ENCODE assay signal across 35 cellular contexts in the genomic region with DNA sequence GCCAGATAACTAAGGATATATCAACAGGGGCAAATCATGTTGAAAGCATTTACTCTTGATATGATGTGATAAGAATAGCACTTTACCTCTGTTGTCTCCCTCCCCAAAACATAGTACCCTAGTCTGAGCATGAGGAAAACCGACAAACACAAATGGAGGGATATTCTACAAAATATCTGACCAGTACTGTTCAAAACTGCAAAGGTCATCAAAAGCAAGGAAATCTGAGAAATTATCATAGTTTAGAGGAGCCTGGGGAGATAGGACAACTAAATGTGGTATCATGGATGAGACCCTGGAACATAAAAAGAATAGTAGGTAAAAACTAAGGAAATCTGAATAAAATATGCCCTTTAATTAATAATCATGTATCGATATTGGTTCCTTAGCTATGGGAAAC.
DNase-seq lines count a peak whose midpoint lies in the region; ATAC-seq, FAIRE-seq and TF ChIP-seq lines count a peak whose summit lies in the region.
"Had no signal": no experiment of that assay in that cellular context is flagged by ENCODE, and none has a peak within 500 bp of the region (broad histone marks: within the 10 kb centered on the region; RNA-seq: fewer than 3 reads in every experiment).

No MANE protein-coding gene starts in this region.

- H3K56ac ChIP-seq in IMR-90 (ENCODE audit: extremely low read depth, insufficient read depth, low read length) = no peak overlapping the region

- H2AK5ac ChIP-seq in IMR-90 (ENCODE audit: low read depth, low read length) = no peak overlapping the region

- no peaks in the 10 kb centered on the region for H3K79me2 ChIP-seq in HepG2 (ENCODE audit: insufficient read depth, low read length)

- no peak overlapping the region for H3K27ac Mint-ChIP-seq in T-helper 17 cell
- H3K27ac Mint-ChIP-seq: B cell; CD14-positive monocyte; CD4-positive, alpha-beta memory T cell; CD4-positive, alpha-beta T cell; CD4-positive, CD25-positive, alpha-beta regulatory T cell; CD8-positive, alpha-beta memory T cell; CD8-positive, alpha-beta T cell had no signal

- DNase-seq in HepG2 (ENCODE audit: low spot score) (no peak), right lobe of liver (no peak), IMR-90 (no peak), Panc1 (ENCODE audit: low read depth, low spot score) (no peak), T-helper 17 cell (no peak), NCI-H2081 treated with DMSO at 0.1 percent for 48 hours (lab: John Stamatoyannopoulos, UW) (no peak)
- DNase-seq: 8988T; ACHN; AML-193; BE2C; C1 segment of cervical spinal cord; Caco-2; Calu3; CD4-positive, alpha-beta memory T cell; CD4-positive, alpha-beta T cell; CD4-positive, CD25-positive, alpha-beta regulatory T cell; CD8-positive, alpha-beta memory T cell; CD8-positive, alpha-beta T cell; COR-L47; DMS 273 treated with DMSO at 0.1 percent for 48 hours; DMS153; DMS53; DMS79; DMS79 treated with DMSO at 0.1 percent for 48 hours; DND-41; EL had no signal

- H2BK120ac ChIP-seq in IMR-90 (ENCODE audit: low read depth, low read length) = no peak overlapping the region

- 0% methylated on average over 2 of the region's 2 CpGs for WGBS in HepG2 (ENCODE audit: low lambda C conversion rate)
- WGBS in right lobe of liver (ENCODE audit: insufficient coverage, low coverage, low lambda C conversion rate, missing lambda C conversion rate) = 62% methylated on average over 2 of the region's 2 CpGs
- no CpG with 5 or more reads among the region's 2 CpGs for WGBS in IMR-90 (ENCODE audit: extremely low coverage in 2 of 2, insufficient read length in 1 of 2), 2 experiments

- H3K4ac ChIP-seq in IMR-90 (ENCODE audit: low read depth, low read length) = no peak overlapping the region

- dilution Hi-C loops in IMR-90 (cut with HindIII; ENCODE audit: low sequenced_read_pairs, unreplicated experiment) = no loop called here

- no peak overlapping the region for H2BK15ac ChIP-seq in IMR-90 (ENCODE audit: low read depth, low read length)

- H3K4me1 Mint-ChIP-seq in T-helper 17 cell = no peaks in the 10 kb centered on the region
- H3K4me1 Mint-ChIP-seq: B cell; CD4-positive, alpha-beta memory T cell; CD4-positive, CD25-positive, alpha-beta regulatory T cell; CD8-positive, alpha-beta memory T cell had no signal

- no peak overlapping the region for H3K4me3 ChIP-seq in HepG2 (replicated peaks in 1 of 3; ENCODE audit: insufficient read depth in 1 of 3, low read depth in 2 of 3, low read length in 3 of 3)
- H3K4me3 ChIP-seq in right lobe of liver = no peak overlapping the region
- no peak overlapping the region for H3K4me3 ChIP-seq in IMR-90 (ENCODE audit: insufficient read depth, low read depth, low read length)
- H3K4me3 ChIP-seq in Panc1 (ENCODE audit: low read depth in 2 of 2, low read length in 2 of 2) = no peak overlapping the region
- H3K4me3 ChIP-seq: A549; BLaER1; BLaER1 treated with 17β-estradiol and CSF1 and Interleukin-3, amounts not matched to agents 10 nM and 100 nM had no signal

- H2BK20ac ChIP-seq in IMR-90 (ENCODE audit: low read depth, low read length) = no peak overlapping the region

- no peaks in the 10 kb centered on the region for H3K9me1 ChIP-seq in IMR-90 (ENCODE audit: insufficient read depth, low read length)

- H3K36me3 ChIP-seq in HepG2 (replicated peaks in 1 of 2; ENCODE audit: control insufficient read depth in 1 of 2, insufficient read depth in 2 of 2, low read length in 2 of 2) = no peaks in the 10 kb centered on the region
- no peaks in the 10 kb centered on the region for H3K36me3 ChIP-seq in right lobe of liver
- no peaks in the 10 kb centered on the region for H3K36me3 ChIP-seq in IMR-90 (ENCODE audit: control insufficient read depth, insufficient read depth, low read length)
- no peaks in the 10 kb centered on the region for H3K36me3 ChIP-seq in Panc1 (ENCODE audit: control insufficient read depth, insufficient read depth, low read length)
- H3K36me3 ChIP-seq: BE2C; BLaER1; BLaER1 treated with 17β-estradiol and CSF1 and Interleukin-3, amounts not matched to agents 10 nM and 100 nM had no signal

- intact Hi-C loops in HepG2 (cut with micrococcal nuclease; ENCODE audit: unreplicated experiment) (no loop called here), right lobe of liver (cut with DNase I) (no loop called here), IMR-90 (cut with micrococcal nuclease) (no loop called here), Panc1 (cut with micrococcal nuclease; ENCODE audit: unreplicated experiment) (no loop called here)

- H3K27me3 ChIP-seq in HepG2 (ENCODE audit: control insufficient read depth in 1 of 2, insufficient read depth in 2 of 2, low read length in 2 of 2) = no peaks in the 10 kb centered on the region
- H3K27me3 ChIP-seq in right lobe of liver = no peaks in the 10 kb centered on the region
- H3K27me3 ChIP-seq in IMR-90 (ENCODE audit: control insufficient read depth, insufficient read depth, low read length) = no peaks in the 10 kb centered on the region
- H3K27me3 ChIP-seq in Panc1 (ENCODE audit: control insufficient read depth, insufficient read depth, low read length) = no peaks in the 10 kb centered on the region
- H3K27me3 ChIP-seq: BE2C; BLaER1; BLaER1 treated with 17β-estradiol and CSF1 and Interleukin-3, amounts not matched to agents 10 nM and 100 nM had no signal

- no peak overlapping the region for H3K14ac ChIP-seq in IMR-90 (replicated peaks; ENCODE audit: low read depth, low read length)

- no peak for FAIRE-seq in HepG2 (lab: Jason Lieb, UNC)
- FAIRE-seq: A204.1, A549, D721Med had no signal

- TF ChIP-seq CTCF in HepG2 (CRISPR knock-in tag; IDR thresholded peaks at IDR 0.05) (no peak), right lobe of liver (IDR thresholded peaks at IDR 0.05) (no peak), IMR-90 (conservative IDR thresholded peaks at IDR 0.05; ENCODE audit: low read depth, low read length) (no peak), Panc1 (IDR thresholded peaks at IDR 0.05) (no peak)

- in situ Hi-C loops in HepG2 (cut with HindIII; ENCODE audit: extremely low pct_ligation_motif_present, low pct_unique_long_range_greater_than_20kb) = no loop called here
- in situ Hi-C loops in IMR-90 (cut with MboI; ENCODE audit: low sequenced_read_pairs) = no loop called here
- in situ Hi-C loops in Panc1 (cut with HindIII; ENCODE audit: low pct_unique_long_range_greater_than_20kb, low sequenced_read_pairs) = no loop called here

- no peaks in the 10 kb centered on the region for H4K20me1 ChIP-seq in HepG2 (ENCODE audit: insufficient read depth, low read length)
- H4K20me1 ChIP-seq in IMR-90 (ENCODE audit: insufficient read depth, low read length) = no peaks in the 10 kb centered on the region
- H4K20me1 ChIP-seq: BLaER1; BLaER1 treated with 17β-estradiol and CSF1 and Interleukin-3, amounts not matched to agents 10 nM and 100 nM had no signal

- H3K4me3 Mint-ChIP-seq in T-helper 17 cell = no peak overlapping the region
- H3K4me3 Mint-ChIP-seq: B cell; CD14-positive monocyte; CD4-positive, alpha-beta memory T cell; CD4-positive, alpha-beta T cell; CD4-positive, CD25-positive, alpha-beta regulatory T cell; CD8-positive, alpha-beta memory T cell; CD8-positive, alpha-beta T cell had no signal

- TF ChIP-seq RAD21 in HepG2 (CRISPR knock-in tag; IDR thresholded peaks at IDR 0.05) = no peak
- TF ChIP-seq RAD21 in IMR-90 (IDR thresholded peaks at IDR 0.05; ENCODE audit: low read length) = no peak

- H3K9ac ChIP-seq in HepG2 (ENCODE audit: insufficient read depth, low read depth, low read length) (no peak overlapping the region), IMR-90 (ENCODE audit: low read depth, low read length) (no peak overlapping the region)
- H3K9ac ChIP-seq: BLaER1; BLaER1 treated with 17β-estradiol and CSF1 and Interleukin-3, amounts not matched to agents 10 nM and 100 nM had no signal

- TF ChIP-seq POLR2A in HepG2 (IDR thresholded peaks at IDR 0.05; ENCODE audit: insufficient read depth in 1 of 2, low read depth in 2 of 2, low read length in 2 of 2) (no peak), right lobe of liver (IDR thresholded peaks at IDR 0.05) (no peak), IMR-90 (IDR thresholded peaks at IDR 0.05; ENCODE audit: low read depth, low read length) (no peak)

- H3K4me1 ChIP-seq in HepG2 (ENCODE audit: insufficient read depth, low read length) (no peaks in the 10 kb centered on the region), right lobe of liver (no peaks in the 10 kb centered on the region), IMR-90 (ENCODE audit: control insufficient read depth, insufficient read depth, low read length) (no peaks in the 10 kb centered on the region), Panc1 (ENCODE audit: control insufficient read depth, insufficient read depth, low read length) (peaks cover 28% of the 10 kb centered on the region; the same call in 1 of the 2 replicates)
- H3K4me1 ChIP-seq: A549, BE2C, BLaER1, Caco-2 had no signal

- H3K27ac ChIP-seq in HepG2 (ENCODE audit: extremely low read length, insufficient read depth, low read length) (no peak overlapping the region), right lobe of liver (no peak overlapping the region), IMR-90 (ENCODE audit: insufficient read depth, low read length) (no peak overlapping the region), Panc1 (ENCODE audit: low read length) (peak overlapping the region; percentile 71)
- H3K27ac ChIP-seq: 22Rv1; A549; BLaER1; BLaER1 treated with 17β-estradiol and CSF1 and Interleukin-3, amounts not matched to agents 10 nM and 100 nM; C4-2B had no signal

- no peak overlapping the region for H4K91ac ChIP-seq in IMR-90 (ENCODE audit: insufficient read depth, low read depth, low read length)

- no peak overlapping the region for H2AFZ ChIP-seq in HepG2 (ENCODE audit: low read length)
- H2AFZ ChIP-seq in IMR-90 (replicated peaks; ENCODE audit: low read length, poor library complexity) = no peak overlapping the region

- no peaks in the 10 kb centered on the region for H3K27me3 Mint-ChIP-seq in T-helper 17 cell
- H3K27me3 Mint-ChIP-seq: B cell; CD4-positive, alpha-beta memory T cell; CD4-positive, alpha-beta T cell; CD4-positive, CD25-positive, alpha-beta regulatory T cell; CD8-positive, alpha-beta memory T cell had no signal

- POLR2A ChIA-PET in HepG2 (lab: Yijun Ruan, JAX) = no interaction called here
- POLR2A ChIA-PET in IMR-90 (lab: Charles Lee; ENCODE audit: unreplicated experiment) = no interaction called here
- POLR2A ChIA-PET in Panc1 (lab: Charles Lee) = no interaction called here

- H3K9me3 ChIP-seq in HepG2 (ENCODE audit: low read length) (no peaks in the 10 kb centered on the region), right lobe of liver (no peaks in the 10 kb centered on the region), IMR-90 (ENCODE audit: control insufficient read depth, insufficient read depth, low read length) (no peaks in the 10 kb centered on the region), Panc1 (ENCODE audit: control insufficient read depth, insufficient read depth, low read depth, low read length) (peaks cover 3% of the 10 kb centered on the region; the same call in 1 of the 2 replicates), T-helper 17 cell (ENCODE audit: control insufficient read depth, low read length, poor library complexity, severe bottlenecking) (no peaks in the 10 kb centered on the region)
- H3K9me3 ChIP-seq: A549; BE2C; BLaER1; BLaER1 treated with 17β-estradiol and CSF1 and Interleukin-3, amounts not matched to agents 10 nM and 100 nM; Caco-2 had no signal

- H2AK9ac ChIP-seq in IMR-90 (replicated peaks; ENCODE audit: low read depth, low read length, poor library complexity) = no peak overlapping the region

- H2BK5ac ChIP-seq in IMR-90 (ENCODE audit: low read depth, low read length, poor library complexity, severe bottlenecking) = no peak overlapping the region

- no peaks in the 10 kb centered on the region for H3K36me3 Mint-ChIP-seq in T-helper 17 cell (ENCODE audit: low read depth)
- H3K36me3 Mint-ChIP-seq: CD14-positive monocyte; CD4-positive, alpha-beta memory T cell; CD4-positive, CD25-positive, alpha-beta regulatory T cell; CD8-positive, alpha-beta memory T cell; CD8-positive, alpha-beta T cell had no signal

- CTCF ChIA-PET in HepG2 (lab: Yijun Ruan, JAX; ENCODE audit: low intra/inter-chr PET ratio, low total read pairs) (no interaction called here), IMR-90 (lab: Yijun Ruan, JAX) (interaction anchor here (0.6 kb wide), 1 partner anchor 1577 kb away, joined by 3 read pairs; no protein-coding TSS in a partner anchor), Panc1 (lab: Charles Lee) (no interaction called here)

- no peak overlapping the region for H4K8ac ChIP-seq in IMR-90 (ENCODE audit: low read depth in 2 of 2, low read length in 2 of 2)

- H3K4me2 ChIP-seq in HepG2 (ENCODE audit: low read depth, low read length) (no peak overlapping the region), IMR-90 (ENCODE audit: low read depth, low read length) (no peak overlapping the region)
- H3K4me2 ChIP-seq: A549; BLaER1; BLaER1 treated with 17β-estradiol and CSF1 and Interleukin-3, amounts not matched to agents 10 nM and 100 nM had no signal

- TF ChIP-seq EP300 in HepG2 (IDR thresholded peaks at IDR 0.05; ENCODE audit: low read depth in 2 of 2, low read length in 2 of 2) (no peak), HepG2 (CRISPR knock-in tag; IDR thresholded peaks at IDR 0.05; ENCODE audit: borderline replicate concordance) (no peak)

- no peak overlapping the region for H3K18ac ChIP-seq in IMR-90 (ENCODE audit: low read depth, low read length)

- ATAC-seq in HepG2 = no peak
- ATAC-seq in right lobe of liver = no peak
- ATAC-seq in IMR-90 (ENCODE audit: low read depth) = no peak
- ATAC-seq in Panc1 = no peak
- ATAC-seq in T-helper 17 cell = no peak
- ATAC-seq: A549; CD8-positive, alpha-beta T cell had no signal

- no peak overlapping the region for H4K5ac ChIP-seq in IMR-90 (ENCODE audit: low read depth, low read length)

- no peak overlapping the region for H3K23ac ChIP-seq in IMR-90 (ENCODE audit: low read depth, low read length)

- no peaks in the 10 kb centered on the region for H3K79me1 ChIP-seq in IMR-90 (ENCODE audit: low read depth in 1 of 2, low read length in 2 of 2)

- BruUV-seq in HepG2 (replicated peaks; lab: Mats Ljungman, UMichigan) = no TSS peak
- no TSS peak for BruUV-seq in IMR-90 (replicated peaks; lab: Mats Ljungman, UMichigan)
- no TSS peak for BruUV-seq in Panc1 (replicated peaks; lab: Mats Ljungman, UMichigan)
